In genomic region chr21:31518580-31518979, GRCh38 we compare ENCODE assay signal across 20 cellular contexts.
DNase-seq lines count a peak whose midpoint lies in the region; ATAC-seq and TF ChIP-seq lines count a peak whose summit lies in the region.
"Had no signal": no experiment of that assay in that cellular context is flagged by ENCODE, and none has a peak within 500 bp of the region (broad histone marks: within the 10 kb centered on the region; RNA-seq: fewer than 3 reads in every experiment).

No MANE protein-coding gene starts in this region.

- CTCF ChIA-PET in HEK293 (lab: Yijun Ruan, JAX): interaction anchor here (0.6 kb wide), 2 partner anchors 310 to 1927 kb away, joined by 3 read pairs; no protein-coding TSS in a partner anchor
- CTCF ChIA-PET in WTC11 (lab: Charles Lee): interaction anchor here (1.0 kb wide), 1 partner anchor 40 kb away, joined by 6 read pairs; no protein-coding TSS in a partner anchor
- CTCF ChIA-PET in activated CD8-positive, alpha-beta T cell treated with anti-CD3 and anti-CD28 coated beads, Interleukin-2, amount 10 ng/mL, durations not matched to agents 7 days and 5 days (lab: Charles Lee): no interaction called here

- no peak overlapping the region for H2AK5ac ChIP-seq in mesendoderm (ENCODE audit: low read length)

- H3K27ac ChIP-seq in HEK293 (ENCODE audit: extremely low read depth, low read depth, low read length) (no peak overlapping the region), mesendoderm (ENCODE audit: low read depth, low read length) (no peak overlapping the region), testis (no peak overlapping the region)
- H3K27ac ChIP-seq: A549 had no signal

- no peak overlapping the region for H3K18ac ChIP-seq in mesendoderm (ENCODE audit: low read length)

- H2BK15ac ChIP-seq in mesendoderm (replicated peaks; ENCODE audit: low read depth): no peak overlapping the region

- no peak overlapping the region for H3K9ac ChIP-seq in mesendoderm (ENCODE audit: low read length)

- no peaks in the 10 kb centered on the region for H3K9me3 Mint-ChIP-seq in WTC11
- no peaks in the 10 kb centered on the region for H3K9me3 Mint-ChIP-seq in activated CD8-positive, alpha-beta T cell treated with anti-CD3 and anti-CD28 coated beads, Interleukin-2, amount 10 ng/mL, durations not matched to agents 7 days and 5 days (ENCODE audit: insufficient read depth)
- H3K9me3 Mint-ChIP-seq: CD4-positive, alpha-beta memory T cell; GM23338 had no signal

- H3K4me3 Mint-ChIP-seq in WTC11: no peak overlapping the region
- no peak overlapping the region for H3K4me3 Mint-ChIP-seq in activated CD8-positive, alpha-beta T cell treated with anti-CD3 and anti-CD28 coated beads, Interleukin-2, amount 10 ng/mL, durations not matched to agents 7 days and 5 days
- H3K4me3 Mint-ChIP-seq: CD4-positive, alpha-beta memory T cell; GM23338 had no signal

- TF ChIP-seq CTCF in HEK293 (tag by site-specific recombination; IDR thresholded peaks at IDR 0.05) (no peak), WTC11 (IDR thresholded peaks at IDR 0.05) (no peak), testis (IDR thresholded peaks at IDR 0.05) (no peak)

- peaks cover 14% of the 10 kb centered on the region for H3K79me1 ChIP-seq in mesendoderm (ENCODE audit: low read length)

- ATAC-seq in WTC11: peak; percentile 31
- ATAC-seq in activated CD8-positive, alpha-beta T cell treated with anti-CD3 and anti-CD28 coated beads, Interleukin-2, amount 10 ng/mL, durations not matched to agents 7 days and 5 days: no peak
- ATAC-seq: A549, GM23338 had no signal

- DNase-seq in WTC11 (ENCODE audit: low spot score) (no peak), mesendoderm (peak; percentile 76), amygdala (lab: John Stamatoyannopoulos, UW) (no peak), testis (no peak)
- no peak for DNase-seq in activated CD8-positive, alpha-beta T cell treated with anti-CD3 and anti-CD28 coated beads, Interleukin-2, amount 10 ng/mL, durations not matched to agents 7 days and 5 days
- DNase-seq: 8988T; ACHN; AML-193; BE2C; C1 segment of cervical spinal cord; Calu3; CD4-positive, alpha-beta memory T cell; COR-L47; DMS53; DMS79 treated with DMSO at 0.1 percent for 48 hours; GF-D8 had no signal

- H3K9me3 ChIP-seq in HEK293 (ENCODE audit: control insufficient read depth, insufficient read depth, low read depth, low read length): no peaks in the 10 kb centered on the region
- H3K9me3 ChIP-seq in testis: no peaks in the 10 kb centered on the region
- H3K9me3 ChIP-seq: A549, BE2C, HAP-1 had no signal

- H3K36me3 ChIP-seq in HEK293 (ENCODE audit: control insufficient read depth in 2 of 2, insufficient read depth in 1 of 2, low read length in 2 of 2): no peaks in the 10 kb centered on the region; a peak in 1 of 3 replicates
- H3K36me3 ChIP-seq in mesendoderm (ENCODE audit: control insufficient read depth, insufficient read depth, low read length): no peaks in the 10 kb centered on the region
- H3K36me3 ChIP-seq in testis (ENCODE audit: low read depth, missing control alignments): no peaks in the 10 kb centered on the region
- H3K36me3 ChIP-seq: BE2C, HAP-1 had no signal

- H3K79me2 ChIP-seq in mesendoderm (ENCODE audit: control insufficient read depth, insufficient read depth, low read length): peaks cover 20% of the 10 kb centered on the region

- H3K27me3 Mint-ChIP-seq in WTC11 (ENCODE audit: low read depth): no peaks in the 10 kb centered on the region
- H3K27me3 Mint-ChIP-seq in activated CD8-positive, alpha-beta T cell treated with anti-CD3 and anti-CD28 coated beads, Interleukin-2, amount 10 ng/mL, durations not matched to agents 7 days and 5 days (ENCODE audit: low read depth): peaks cover 4% of the 10 kb centered on the region

- no peak overlapping the region for H3K4ac ChIP-seq in mesendoderm (ENCODE audit: low read depth, low read length)

- intact Hi-C loops in testis (cut with DNase I; ENCODE audit: low total_unique reads): no loop called here

- H4K8ac ChIP-seq in mesendoderm (ENCODE audit: low read depth, low read length): no peak overlapping the region

- H3K36me3 Mint-ChIP-seq in WTC11: no peaks in the 10 kb centered on the region
- peaks cover 4% of the 10 kb centered on the region for H3K36me3 Mint-ChIP-seq in activated CD8-positive, alpha-beta T cell treated with anti-CD3 and anti-CD28 coated beads, Interleukin-2, amount 10 ng/mL, durations not matched to agents 7 days and 5 days (ENCODE audit: low read depth)
- H3K36me3 Mint-ChIP-seq: CD4-positive, alpha-beta memory T cell had no signal

- H3K4me1 Mint-ChIP-seq in WTC11: peaks cover 34% of the 10 kb centered on the region
- H3K4me1 Mint-ChIP-seq in activated CD8-positive, alpha-beta T cell treated with anti-CD3 and anti-CD28 coated beads, Interleukin-2, amount 10 ng/mL, durations not matched to agents 7 days and 5 days (ENCODE audit: low read depth): peaks cover 5% of the 10 kb centered on the region

- H3K27me3 ChIP-seq in mesendoderm (ENCODE audit: insufficient read depth, low read length, poor library complexity): no peaks in the 10 kb centered on the region
- H3K27me3 ChIP-seq in testis: no peaks in the 10 kb centered on the region
- H3K27me3 ChIP-seq: BE2C had no signal

- no peak overlapping the region for H2BK5ac ChIP-seq in mesendoderm (ENCODE audit: low read length)

- peaks cover 28% of the 10 kb centered on the region for H3K4me1 ChIP-seq in HEK293 (ENCODE audit: control insufficient read depth, insufficient read depth, low read length)
- H3K4me1 ChIP-seq in mesendoderm (ENCODE audit: control insufficient read depth, low read depth, low read length): no peaks in the 10 kb centered on the region
- peaks cover 35% of the 10 kb centered on the region for H3K4me1 ChIP-seq in testis
- H3K4me1 ChIP-seq: A549, BE2C, HAP-1 had no signal

- WGBS in mesendoderm (ENCODE audit: extremely low coverage, insufficient coverage, low lambda C conversion rate): no CpG with 5 or more reads among the region's 4 CpGs
- WGBS in testis, 2 donors: 72 to 79% methylated on average over 4 of the region's 4 CpGs

- H3K4me2 ChIP-seq in mesendoderm (ENCODE audit: low read length): no peak overlapping the region
- H3K4me2 ChIP-seq: A549, GM23338 had no signal

- TF ChIP-seq POLR2A in testis (IDR thresholded peaks at IDR 0.05): no peak

- H3K23ac ChIP-seq in mesendoderm (ENCODE audit: low read length): no peak overlapping the region

- H3K27ac Mint-ChIP-seq in WTC11: no peak overlapping the region
- no peak overlapping the region for H3K27ac Mint-ChIP-seq in activated CD8-positive, alpha-beta T cell treated with anti-CD3 and anti-CD28 coated beads, Interleukin-2, amount 10 ng/mL, durations not matched to agents 7 days and 5 days
- H3K27ac Mint-ChIP-seq: CD4-positive, alpha-beta memory T cell; GM23338 had no signal

- no peak overlapping the region for H2BK120ac ChIP-seq in mesendoderm (ENCODE audit: low read depth, low read length)

- H4K5ac ChIP-seq in mesendoderm (ENCODE audit: low read length): no peak overlapping the region

- no peak overlapping the region for H3K4me3 ChIP-seq in HEK293 (ENCODE audit: low read depth, low read length)
- H3K4me3 ChIP-seq in mesendoderm (ENCODE audit: low read length): no peak overlapping the region
- H3K4me3 ChIP-seq in testis: no peak overlapping the region
- H3K4me3 ChIP-seq: A549, GM23338, HAP-1 had no signal

- H3K56ac ChIP-seq in mesendoderm (ENCODE audit: low read length): no peak overlapping the region

- POLR2A ChIA-PET in HEK293 (lab: Yijun Ruan, JAX) (no interaction called here), WTC11 (lab: Charles Lee) (interaction anchor here (0.7 kb wide), 1 partner anchor 104 kb away, joined by 7 read pairs; no protein-coding TSS in a partner anchor)
- POLR2A ChIA-PET in activated CD8-positive, alpha-beta T cell treated with anti-CD3 and anti-CD28 coated beads, Interleukin-2, amount 10 ng/mL, durations not matched to agents 7 days and 5 days (lab: Charles Lee): no interaction called here

TF ChIP-seq in HEK293, 187 proteins besides CTCF, POLR2A, EP300 and RAD21:
- no peak for TF ChIP-seq ZNF146 (tag by site-specific recombination; IDR thresholded peaks at IDR 0.05)
- TF ChIP-seq SCRT1 (tag by site-specific recombination; IDR thresholded peaks at IDR 0.05; ENCODE audit: borderline replicate concordance): peak; percentile 24; the same call in 1 of the 2 replicates
- TF ChIP-seq SCRT2 (tag by site-specific recombination; IDR thresholded peaks at IDR 0.05): peak; percentile 63

TF ChIP-seq in WTC11, 78 proteins besides CTCF, POLR2A, EP300 and RAD21 (continues in another document):
- TF ChIP-seq SMAD4 (CRISPR knock-in tag; IDR thresholded peaks at IDR 0.05) (no peak), JAZF1 (CRISPR knock-in tag; IDR thresholded peaks at IDR 0.05) (no peak), ZBTB43 (CRISPR knock-in tag; IDR thresholded peaks at IDR 0.05) (no peak), ATF3 (CRISPR knock-in tag; conservative IDR thresholded peaks at IDR 0.05) (no peak), ZNF138 (CRISPR knock-in tag; conservative IDR thresholded peaks at IDR 0.05) (no peak)
